In the genomic region with DNA sequence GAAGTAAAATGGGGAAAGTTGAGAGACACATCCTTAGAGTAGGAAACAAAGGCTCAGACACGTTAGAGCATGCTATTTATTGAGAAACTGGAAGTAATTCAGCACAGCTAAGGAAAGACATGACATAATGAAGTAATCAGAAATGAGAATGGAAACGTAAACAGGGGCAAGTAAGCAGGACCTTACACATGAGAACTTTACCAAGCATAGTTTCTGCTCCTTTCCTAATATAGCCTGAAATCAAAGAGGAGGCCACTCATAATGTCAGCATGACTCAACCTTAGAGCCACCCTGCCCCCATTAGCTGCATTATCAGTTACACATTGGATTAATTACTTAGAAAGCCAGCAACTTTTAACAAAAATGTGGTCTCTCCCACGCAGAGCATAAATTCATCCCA, we compare ENCODE assay signal across 17 cellular contexts.
A peak's percentile ranks its signal among the peaks of the same experiment; 100 is the strongest.
DNase-seq lines count a peak whose midpoint lies in the region; TF ChIP-seq lines count a peak whose summit lies in the region.
"Had no signal": no experiment of that assay in that cellular context is flagged by ENCODE, and none has a peak within 500 bp of the region (broad histone marks: within the 10 kb centered on the region; RNA-seq: fewer than 3 reads in every experiment).

No MANE protein-coding gene starts in this region.

- no peak overlapping the region for H3K4me3 Mint-ChIP-seq in chondrocyte (ENCODE audit: unreplicated experiment)
- H3K4me3 Mint-ChIP-seq: activated CD4-positive, alpha-beta T cell treated with anti-CD3 and anti-CD28 coated beads, Interleukin-2, amount 10 ng/mL, durations not matched to agents 7 days and 5 days; memory B cell; stimulated activated naive CD8-positive, alpha-beta T cell treated with anti-CD3 and anti-CD28 coated beads, Interleukin-15, amount 100 ng/mL, for 72 hours had no signal

- H3K36me3 ChIP-seq in adipocyte (ENCODE audit: control insufficient read depth, insufficient read depth, low read length, severe bottlenecking) (no peaks in the 10 kb centered on the region), Peyer's patch (no peaks in the 10 kb centered on the region)
- H3K36me3 ChIP-seq: spleen had no signal

- H3K27me3 Mint-ChIP-seq in chondrocyte (ENCODE audit: low read depth): no peaks in the 10 kb centered on the region
- H3K27me3 Mint-ChIP-seq: activated CD4-positive, alpha-beta T cell treated with anti-CD3 and anti-CD28 coated beads, Interleukin-2, amount 10 ng/mL, durations not matched to agents 7 days and 5 days; memory B cell; stimulated activated naive CD8-positive, alpha-beta T cell treated with anti-CD3 and anti-CD28 coated beads, Interleukin-15, amount 100 ng/mL, for 72 hours had no signal

- H3K27me3 ChIP-seq in adipocyte (replicated peaks; ENCODE audit: control insufficient read depth, insufficient read depth, low read length): no peaks in the 10 kb centered on the region
- H3K27me3 ChIP-seq in Peyer's patch: no peaks in the 10 kb centered on the region
- H3K27me3 ChIP-seq: spleen had no signal

- no peak for TF ChIP-seq POLR2A in Peyer's patch (IDR thresholded peaks at IDR 0.05)

- intact Hi-C loops in cardiac septum (cut with DNase I): no loop called here

- peak overlapping the region; percentile 24 for H3K4me3 ChIP-seq in adipocyte (ENCODE audit: low read length)
- no peak overlapping the region for H3K4me3 ChIP-seq in foreskin fibroblast (ENCODE audit: low read depth in 1 of 2, low read length in 2 of 2)
- no peak overlapping the region for H3K4me3 ChIP-seq in Peyer's patch
- H3K4me3 ChIP-seq: spleen had no signal

- H3K36me3 Mint-ChIP-seq in chondrocyte (ENCODE audit: low read depth): no peaks in the 10 kb centered on the region
- H3K36me3 Mint-ChIP-seq: memory B cell had no signal

- peaks cover 4% of the 10 kb centered on the region for H3K9me3 Mint-ChIP-seq in chondrocyte (ENCODE audit: low read depth)
- H3K9me3 Mint-ChIP-seq: activated CD4-positive, alpha-beta T cell treated with anti-CD3 and anti-CD28 coated beads, Interleukin-2, amount 10 ng/mL, durations not matched to agents 7 days and 5 days; memory B cell had no signal

- TF ChIP-seq CTCF in GM20000 (IDR thresholded peaks at IDR 0.05; ENCODE audit: extremely low read depth, missing control alignments) (no peak), foreskin fibroblast (IDR thresholded peaks at IDR 0.05; ENCODE audit: low read depth, low read length) (no peak), Peyer's patch (IDR thresholded peaks at IDR 0.05) (no peak), chondrocyte (IDR thresholded peaks at IDR 0.05) (no peak)

- no peak overlapping the region for H3K9ac ChIP-seq in adipocyte (ENCODE audit: low read length)

- no peak overlapping the region for H3K27ac ChIP-seq in Peyer's patch
- H3K27ac ChIP-seq: spleen had no signal

- H3K4me1 Mint-ChIP-seq in chondrocyte (ENCODE audit: low read depth): no peaks in the 10 kb centered on the region
- H3K4me1 Mint-ChIP-seq: activated CD4-positive, alpha-beta T cell treated with anti-CD3 and anti-CD28 coated beads, Interleukin-2, amount 10 ng/mL, durations not matched to agents 7 days and 5 days; memory B cell; stimulated activated naive CD8-positive, alpha-beta T cell treated with anti-CD3 and anti-CD28 coated beads, Interleukin-15, amount 100 ng/mL, for 72 hours had no signal

- DNase-seq in AG08396 (ENCODE audit: low spot score) (peak; percentile 10), GM20000 (ENCODE audit: low spot score) (peak; percentile 1), adipocyte (ENCODE audit: low read depth) (peak; percentile 50), foreskin fibroblast (peak; percentile 87 to 91), Peyer's patch (no peak), chondrocyte (ENCODE audit: low spot score) (no peak), cardiac septum (ENCODE audit: low spot score) (no peak)
- DNase-seq in activated naive CD4-positive, alpha-beta T cell (lab: John Stamatoyannopoulos, UW): no peak
- DNase-seq: activated CD4-positive, alpha-beta T cell treated with anti-CD3 and anti-CD28 coated beads, Interleukin-2, amount 10 ng/mL, durations not matched to agents 7 days and 5 days; AML-193; amniotic stem cell; dermis blood vessel endothelial cell; NCI-H2107; spleen; stimulated activated naive CD8-positive, alpha-beta T cell treated with anti-CD3 and anti-CD28 coated beads, Interleukin-15, amount 100 ng/mL, for 72 hours; T-helper 2 cell had no signal

- H3K4me1 ChIP-seq in adipocyte (ENCODE audit: control insufficient read depth, insufficient read depth, low read length) (peaks cover 12% of the 10 kb centered on the region), Peyer's patch (no peaks in the 10 kb centered on the region)
- H3K4me1 ChIP-seq: spleen had no signal

- no peaks in the 10 kb centered on the region for H3K9me3 ChIP-seq in adipocyte (ENCODE audit: control insufficient read depth, low read length)
- H3K9me3 ChIP-seq in Peyer's patch: no peaks in the 10 kb centered on the region
- H3K9me3 ChIP-seq: spleen had no signal

- no peak overlapping the region for H3K27ac Mint-ChIP-seq in chondrocyte (ENCODE audit: unreplicated experiment)
- H3K27ac Mint-ChIP-seq: activated CD4-positive, alpha-beta T cell treated with anti-CD3 and anti-CD28 coated beads, Interleukin-2, amount 10 ng/mL, durations not matched to agents 7 days and 5 days; memory B cell; stimulated activated naive CD8-positive, alpha-beta T cell treated with anti-CD3 and anti-CD28 coated beads, Interleukin-15, amount 100 ng/mL, for 72 hours had no signal

Comparison
In these comparisons a context has a peak if more than half of its experiments do, and no peak if none do; other contexts are left out.
1. DNase-seq: peak in AG08396 (single experiment), GM20000 (single experiment), adipocyte (single experiment) and foreskin fibroblast (2 of 2); none in Peyer's patch (0 of 3), chondrocyte (single experiment), cardiac septum (single experiment) and activated naive CD4-positive, alpha-beta T cell (0 of 4).